ENCODE assay signal across 1 cellular context in the genomic region with DNA sequence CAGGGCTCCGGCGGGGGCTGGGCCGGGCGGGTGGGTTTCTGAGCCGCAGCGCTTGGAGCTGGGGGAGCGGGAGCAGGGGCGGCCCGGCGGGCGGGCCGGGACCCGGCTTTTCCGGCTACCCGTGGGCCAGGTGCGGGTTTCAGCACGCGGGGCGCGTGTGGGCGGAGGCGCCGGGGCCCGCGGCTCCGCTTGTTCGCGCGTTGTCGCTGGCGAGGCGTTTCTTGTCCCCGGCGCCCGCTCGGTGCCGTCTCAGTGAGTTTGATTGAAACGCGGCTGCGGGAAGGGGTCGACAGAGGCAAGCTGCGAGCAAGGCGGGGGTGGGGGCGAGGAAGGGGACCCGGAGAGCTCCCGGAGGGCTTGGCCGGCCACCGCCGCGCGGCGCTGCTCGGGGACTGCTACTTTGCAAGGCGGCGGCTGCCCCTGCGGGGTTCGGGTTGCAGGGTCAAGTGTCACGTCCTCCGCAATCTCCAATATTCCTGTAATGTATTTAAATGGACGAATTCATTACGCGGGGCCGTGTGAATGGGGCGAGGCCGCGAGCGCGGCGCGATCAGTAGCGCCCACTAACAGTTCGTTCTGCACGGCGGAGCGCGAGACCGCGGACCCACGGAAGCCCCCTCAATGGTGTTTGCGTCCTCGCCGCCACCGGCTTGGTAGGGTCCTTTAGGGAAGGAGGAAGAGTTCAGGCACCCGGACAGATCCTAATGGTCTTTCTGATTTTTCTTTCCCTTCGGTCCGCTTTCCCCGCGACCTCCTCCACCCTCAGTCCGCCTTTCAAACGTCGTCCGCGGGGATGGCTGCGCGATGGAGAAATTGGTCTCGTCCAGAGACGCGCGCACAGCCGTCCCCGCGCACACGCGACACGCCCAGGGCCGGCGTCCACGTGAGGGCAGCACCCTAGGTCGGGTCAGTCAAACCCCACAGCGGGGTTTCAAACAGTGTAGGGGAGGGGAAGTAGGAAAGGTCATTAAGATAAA.
A peak's percentile ranks its signal among the peaks of the same experiment; 100 is the strongest.
TF ChIP-seq lines count a peak whose summit lies in the region.

No MANE protein-coding gene starts in this region.

TF ChIP-seq in GM12878, 131 proteins besides CTCF, POLR2A, EP300 and RAD21 (continued from another document):
- TF ChIP-seq, protein P1, sequence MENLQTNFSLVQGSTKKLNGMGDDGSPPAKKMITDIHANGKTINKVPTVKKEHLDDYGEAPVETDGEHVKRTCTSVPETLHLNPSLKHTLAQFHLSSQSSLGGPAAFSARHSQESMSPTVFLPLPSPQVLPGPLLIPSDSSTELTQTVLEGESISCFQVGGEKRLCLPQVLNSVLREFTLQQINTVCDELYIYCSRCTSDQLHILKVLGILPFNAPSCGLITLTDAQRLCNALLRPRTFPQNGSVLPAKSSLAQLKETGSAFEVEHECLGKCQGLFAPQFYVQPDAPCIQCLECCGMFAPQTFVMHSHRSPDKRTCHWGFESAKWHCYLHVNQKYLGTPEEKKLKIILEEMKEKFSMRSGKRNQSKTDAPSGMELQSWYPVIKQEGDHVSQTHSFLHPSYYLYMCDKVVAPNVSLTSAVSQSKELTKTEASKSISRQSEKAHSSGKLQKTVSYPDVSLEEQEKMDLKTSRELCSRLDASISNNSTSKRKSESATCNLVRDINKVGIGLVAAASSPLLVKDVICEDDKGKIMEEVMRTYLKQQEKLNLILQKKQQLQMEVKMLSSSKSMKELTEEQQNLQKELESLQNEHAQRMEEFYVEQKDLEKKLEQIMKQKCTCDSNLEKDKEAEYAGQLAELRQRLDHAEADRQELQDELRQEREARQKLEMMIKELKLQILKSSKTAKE (IDR thresholded peaks at IDR 0.05; ENCODE audit: low read depth, poor library complexity, severe bottlenecking): no peak
- TF ChIP-seq, protein P2, sequence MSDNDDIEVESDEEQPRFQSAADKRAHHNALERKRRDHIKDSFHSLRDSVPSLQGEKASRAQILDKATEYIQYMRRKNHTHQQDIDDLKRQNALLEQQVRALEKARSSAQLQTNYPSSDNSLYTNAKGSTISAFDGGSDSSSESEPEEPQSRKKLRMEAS (IDR thresholded peaks at IDR 0.05; ENCODE audit: low read depth, low read length): no peak
- TF ChIP-seq, protein P3, sequence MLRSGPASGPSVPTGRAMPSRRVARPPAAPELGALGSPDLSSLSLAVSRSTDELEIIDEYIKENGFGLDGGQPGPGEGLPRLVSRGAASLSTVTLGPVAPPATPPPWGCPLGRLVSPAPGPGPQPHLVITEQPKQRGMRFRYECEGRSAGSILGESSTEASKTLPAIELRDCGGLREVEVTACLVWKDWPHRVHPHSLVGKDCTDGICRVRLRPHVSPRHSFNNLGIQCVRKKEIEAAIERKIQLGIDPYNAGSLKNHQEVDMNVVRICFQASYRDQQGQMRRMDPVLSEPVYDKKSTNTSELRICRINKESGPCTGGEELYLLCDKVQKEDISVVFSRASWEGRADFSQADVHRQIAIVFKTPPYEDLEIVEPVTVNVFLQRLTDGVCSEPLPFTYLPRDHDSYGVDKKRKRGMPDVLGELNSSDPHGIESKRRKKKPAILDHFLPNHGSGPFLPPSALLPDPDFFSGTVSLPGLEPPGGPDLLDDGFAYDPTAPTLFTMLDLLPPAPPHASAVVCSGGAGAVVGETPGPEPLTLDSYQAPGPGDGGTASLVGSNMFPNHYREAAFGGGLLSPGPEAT (IDR thresholded peaks at IDR 0.05; ENCODE audit: low read depth): no peak
- TF ChIP-seq EZH2 (IDR thresholded peaks at IDR 0.05; ENCODE audit: borderline replicate concordance, control insufficient read depth, low read depth, low read length): peak; percentile 84; the same call in 1 of the 2 replicates
- TF ChIP-seq SUZ12 (IDR thresholded peaks at IDR 0.05; ENCODE audit: unreplicated experiment): peak; percentile 86
- TF ChIP-seq NFYA (IDR thresholded peaks at IDR 0.05; ENCODE audit: borderline replicate concordance, low read depth, low read length): no peak
- TF ChIP-seq BACH1 (IDR thresholded peaks at IDR 0.05; ENCODE audit: borderline replicate concordance): no peak
- TF ChIP-seq JUND (IDR thresholded peaks at IDR 0.05; ENCODE audit: low read depth, low read length): no peak
- TF ChIP-seq PAX8 (IDR thresholded peaks at IDR 0.05): no peak
- TF ChIP-seq, protein P4, sequence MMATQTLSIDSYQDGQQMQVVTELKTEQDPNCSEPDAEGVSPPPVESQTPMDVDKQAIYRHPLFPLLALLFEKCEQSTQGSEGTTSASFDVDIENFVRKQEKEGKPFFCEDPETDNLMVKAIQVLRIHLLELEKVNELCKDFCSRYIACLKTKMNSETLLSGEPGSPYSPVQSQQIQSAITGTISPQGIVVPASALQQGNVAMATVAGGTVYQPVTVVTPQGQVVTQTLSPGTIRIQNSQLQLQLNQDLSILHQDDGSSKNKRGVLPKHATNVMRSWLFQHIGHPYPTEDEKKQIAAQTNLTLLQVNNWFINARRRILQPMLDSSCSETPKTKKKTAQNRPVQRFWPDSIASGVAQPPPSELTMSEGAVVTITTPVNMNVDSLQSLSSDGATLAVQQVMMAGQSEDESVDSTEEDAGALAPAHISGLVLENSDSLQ (IDR thresholded peaks at IDR 0.05): no peak
- no peak for TF ChIP-seq NR2C2 (IDR thresholded peaks at IDR 0.05; ENCODE audit: borderline replicate concordance, control insufficient read depth, insufficient read length, low read depth)
